ENCODE assay signal across 8 cellular contexts in genomic region chr10:87635498-87636312, GRCh38. TPM values are rescaled to one million over a fixed set of nuclear protein-coding genes. Genes with fewer than 3 reads are reported as not detected.
DNase-seq lines count a peak whose midpoint lies in the region; ATAC-seq and TF ChIP-seq lines count a peak whose summit lies in the region.

No MANE protein-coding gene starts in this region.

- H3K27me3 Mint-ChIP-seq in activated CD4-positive, alpha-beta memory T cell treated with anti-CD3 and anti-CD28 coated beads for 36 hours, result no peaks in the 10 kb centered on the region
- no peaks in the 10 kb centered on the region for H3K27me3 Mint-ChIP-seq in naive thymus-derived CD8-positive, alpha-beta T cell

- no peak for TF ChIP-seq CTCF in lung (IDR thresholded peaks at IDR 0.05; ENCODE audit: control extremely low read depth, extremely low read depth)
- TF ChIP-seq CTCF in lower leg skin (IDR thresholded peaks at IDR 0.05), result no peak

- no peaks in the 10 kb centered on the region for H3K27me3 ChIP-seq in lung (ENCODE audit: control insufficient read depth, insufficient read depth)
- H3K27me3 ChIP-seq in effector memory CD4-positive, alpha-beta T cell (replicated peaks; ENCODE audit: control insufficient read depth, insufficient read depth, low read length, poor library complexity, severe bottlenecking), result no peaks in the 10 kb centered on the region

- H3K27ac ChIP-seq in lung (ENCODE audit: low read depth in 1 of 2, low read length in 1 of 2), result peak overlapping the region in 1 of 2 donors; percentile 63
- no peak overlapping the region for H3K27ac ChIP-seq in effector memory CD4-positive, alpha-beta T cell (ENCODE audit: insufficient read depth, low read length, poor library complexity, severe bottlenecking)

- no peaks in the 10 kb centered on the region for H3K9me3 Mint-ChIP-seq in activated CD4-positive, alpha-beta memory T cell treated with anti-CD3 and anti-CD28 coated beads for 36 hours
- H3K9me3 Mint-ChIP-seq in naive thymus-derived CD8-positive, alpha-beta T cell, result peaks cover 0 to 17% (median 2%) of the 10 kb centered on the region in 9 donors

- no peaks in the 10 kb centered on the region for H3K4me1 ChIP-seq in lung (ENCODE audit: control insufficient read depth in 2 of 2, insufficient read depth in 2 of 2, low read length in 2 of 2)
- H3K4me1 ChIP-seq in effector memory CD4-positive, alpha-beta T cell (ENCODE audit: control insufficient read depth, insufficient read depth, low read length, poor library complexity, severe bottlenecking), result no peaks in the 10 kb centered on the region

- 35 to 39% methylated on average over 5 of the region's 5 CpGs for whole genome bisulfite sequencing in lung, 2 donors
- 61 to 62% methylated on average over 5 of the region's 5 CpGs for WGBS in lower leg skin, 2 donors

- DNase-seq in activated CD4-positive, alpha-beta memory T cell treated with anti-CD3 and anti-CD28 coated beads for 36 hours, result peak; percentile 76
- no peak for DNase-seq in lung (ENCODE audit: low spot score)
- DNase-seq in naive thymus-derived CD8-positive, alpha-beta T cell, result no peak
- DNase-seq in lower leg skin (ENCODE audit: low spot score in 2 of 2), result no peak
- DNase-seq in effector memory CD4-positive, alpha-beta T cell, result no peak
- no peak for DNase-seq in hypothalamus (lab: John Stamatoyannopoulos, UW)

- no peak overlapping the region for H3K27ac Mint-ChIP-seq in activated CD4-positive, alpha-beta memory T cell treated with anti-CD3 and anti-CD28 coated beads for 36 hours
- H3K27ac Mint-ChIP-seq in naive thymus-derived CD8-positive, alpha-beta T cell, result no peak overlapping the region

- POLR2A ChIA-PET in activated CD4-positive, alpha-beta memory T cell treated with anti-CD3 and anti-CD28 coated beads for 36 hours (lab: Charles Lee), result interaction anchor here (0.6 kb wide), 1 partner anchor 147 kb away, joined by 4 read pairs; no protein-coding TSS in a partner anchor
- POLR2A ChIA-PET in naive thymus-derived CD8-positive, alpha-beta T cell (lab: Charles Lee), result no interaction called here

- peak; percentile 82 for ATAC-seq in GM18511 (IDR thresholded peaks at IDR 0.05; ENCODE audit: unreplicated experiment)
- ATAC-seq in HG03280 (IDR thresholded peaks at IDR 0.05; ENCODE audit: unreplicated experiment), result peak; percentile 55
- ATAC-seq in lung (ENCODE audit: insufficient read depth, low FRiP score), result peak; percentile 69
- no peak for ATAC-seq in naive thymus-derived CD8-positive, alpha-beta T cell

- TF ChIP-seq POLR2A in lower leg skin (IDR thresholded peaks at IDR 0.05), result no peak

- intact Hi-C loops in activated CD4-positive, alpha-beta memory T cell treated with anti-CD3 and anti-CD28 coated beads for 36 hours (cut with micrococcal nuclease), result loop anchor here (1.0 to 10.0 kb wide), 2 partner anchors 12 to 459 kb away; no protein-coding TSS in a partner anchor
- intact Hi-C loops in lower leg skin (cut with DNase I; ENCODE audit: low total_unique reads), result no loop called here

- H3K36me3 ChIP-seq in lung (ENCODE audit: control insufficient read depth in 2 of 2, insufficient read depth in 2 of 2, low read length in 2 of 2), result no peaks in the 10 kb centered on the region
- no peaks in the 10 kb centered on the region for H3K36me3 ChIP-seq in effector memory CD4-positive, alpha-beta T cell (ENCODE audit: control insufficient read depth, insufficient read depth, low read length)

- no peaks in the 10 kb centered on the region for H3K9me3 ChIP-seq in lung (ENCODE audit: control insufficient read depth in 2 of 2, insufficient read depth in 1 of 2, low read length in 1 of 2)
- no peaks in the 10 kb centered on the region for H3K9me3 ChIP-seq in effector memory CD4-positive, alpha-beta T cell (ENCODE audit: control insufficient read depth, low read length)

- peaks cover 17% of the 10 kb centered on the region for H3K4me1 Mint-ChIP-seq in activated CD4-positive, alpha-beta memory T cell treated with anti-CD3 and anti-CD28 coated beads for 36 hours (ENCODE audit: low read depth)
- peaks cover 0 to 5% (median under 1%) of the 10 kb centered on the region in 4 donors for H3K4me1 Mint-ChIP-seq in naive thymus-derived CD8-positive, alpha-beta T cell

- H3K4me3 Mint-ChIP-seq in activated CD4-positive, alpha-beta memory T cell treated with anti-CD3 and anti-CD28 coated beads for 36 hours, result no peak overlapping the region
- H3K4me3 Mint-ChIP-seq in naive thymus-derived CD8-positive, alpha-beta T cell, result no peak overlapping the region

- H3K36me3 Mint-ChIP-seq in activated CD4-positive, alpha-beta memory T cell treated with anti-CD3 and anti-CD28 coated beads for 36 hours, result no peaks in the 10 kb centered on the region
- peaks cover 0 to 12% (median 0%) of the 10 kb centered on the region in 3 donors for H3K36me3 Mint-ChIP-seq in naive thymus-derived CD8-positive, alpha-beta T cell

- H3K4me3 ChIP-seq in lung, result no peak overlapping the region
- no peak overlapping the region for H3K4me3 ChIP-seq in lower leg skin (ENCODE audit: low read depth, poor library complexity, severe bottlenecking)
- no peak overlapping the region for H3K4me3 ChIP-seq in effector memory CD4-positive, alpha-beta T cell (ENCODE audit: insufficient read depth, low read depth, low read length, poor library complexity, severe bottlenecking)

- CTCF ChIA-PET in activated CD4-positive, alpha-beta memory T cell treated with anti-CD3 and anti-CD28 coated beads for 36 hours (lab: Charles Lee), result no interaction called here

RNA-seq across cellular contexts. Expression of gene PAPSS2, which starts 24.0 kb away (rescaled TPM):
- total RNA-seq in activated CD4-positive, alpha-beta memory T cell treated with anti-CD3 and anti-CD28 coated beads for 36 hours, result under 1 TPM; 0.22 to 0.40 TPM
- total RNA-seq in lung (100 to 1,000 TPM; 100 to 107 TPM), lower leg skin (1 to 10 TPM; 2.2 to 5.1 (median 4.5) TPM)
- polyA plus RNA-seq in lung, result 10 to 100 TPM; 29.0 to 62.1 TPM
- under 1 TPM in 1 of 2 experiments, not detected in 1; 0.70 TPM for total RNA-seq in naive thymus-derived CD8-positive, alpha-beta T cell
- under 1 TPM in 2 of 3 donors, not detected in 1; 0.05 to 0.08 TPM for polyA plus RNA-seq in naive thymus-derived CD8-positive, alpha-beta T cell

Comparison
In these comparisons a context has a peak if more than half of its experiments do, and no peak if none do; other contexts are left out.
1. ATAC-seq: peak in GM18511 (single experiment), HG03280 (single experiment) and lung (single experiment); none in naive thymus-derived CD8-positive, alpha-beta T cell (0 of 2).
2. RNA of gene PAPSS2, which starts 24.0 kb away (total RNA-seq): 100 to 107 TPM in lung; 2.2 to 5.1 TPM in lower leg skin, 0.70 TPM in naive thymus-derived CD8-positive, alpha-beta T cell and 0.22 to 0.40 TPM in activated CD4-positive, alpha-beta memory T cell treated with anti-CD3 and anti-CD28 coated beads for 36 hours; every median in the first group is over 10 times any median in the second.